ENCODE assay signal across 12 cellular contexts in the genomic region with DNA sequence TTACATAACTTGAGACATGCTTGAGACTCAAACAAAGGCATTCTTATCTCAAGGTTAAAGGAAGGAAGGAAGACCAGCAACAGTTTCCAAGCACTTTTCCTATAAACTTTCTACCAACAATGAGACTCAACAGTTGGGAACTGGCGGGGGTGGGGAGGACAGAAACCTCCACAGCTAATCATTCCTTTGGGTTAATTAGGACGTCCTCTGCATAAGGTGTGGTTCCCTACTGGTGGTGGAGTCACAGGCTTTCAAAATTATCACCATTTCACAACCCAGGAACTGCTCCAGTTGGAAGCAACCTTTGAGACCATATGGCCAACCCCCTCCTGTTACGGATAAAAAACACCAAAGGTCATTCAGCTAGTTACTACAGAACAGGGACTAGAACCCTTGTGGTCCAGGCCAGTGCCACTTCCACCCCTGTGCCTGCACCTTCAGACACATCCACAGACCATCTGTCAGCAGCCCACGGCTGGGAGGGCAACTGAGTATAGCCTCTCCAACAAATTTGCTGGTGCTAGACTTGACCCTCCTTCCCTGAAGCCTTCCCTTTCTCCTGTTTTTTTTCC. TPM values are rescaled to one million over a fixed set of nuclear protein-coding genes. Genes with fewer than 3 reads are reported as not detected.
DNase-seq lines count a peak whose midpoint lies in the region; ATAC-seq and TF ChIP-seq lines count a peak whose summit lies in the region.
"Had no signal": no experiment of that assay in that cellular context is flagged by ENCODE, and none has a peak within 500 bp of the region (broad histone marks: within the 10 kb centered on the region; RNA-seq: fewer than 3 reads in every experiment).

No MANE protein-coding gene starts in this region.

- H2BK120ac ChIP-seq in neuronal stem cell (ENCODE audit: low read depth, low read length): no peak overlapping the region

- H3K18ac ChIP-seq in neuronal stem cell (ENCODE audit: low read length): no peak overlapping the region

- H3K9ac ChIP-seq in adipocyte (ENCODE audit: low read length) (no peak overlapping the region), neuronal stem cell (ENCODE audit: low read depth, low read length, poor library complexity) (no peak overlapping the region)

- no peak overlapping the region for H3K4ac ChIP-seq in neuronal stem cell (ENCODE audit: low read length)

- DNase-seq in adipocyte (ENCODE audit: low read depth): no peak
- DNase-seq in heart right ventricle: peak in 1 of 2 donors; percentile 61
- DNase-seq in neuronal stem cell (ENCODE audit: low spot score): no peak
- no peak for DNase-seq in glutamatergic neuron
- DNase-seq: activated CD4-positive, alpha-beta T cell treated with anti-CD3 and anti-CD28 coated beads, Interleukin-2, amount 50 U/mL, for 4 hours; activated naive CD4-positive, alpha-beta T cell treated with Interleukin-2 at 50 U/mL for 16 hours; NCI-H2171 treated with DMSO at 0.1 percent for 48 hours; T-helper 1 cell had no signal

- H2BK5ac ChIP-seq in neuronal stem cell (ENCODE audit: low read length): no peak overlapping the region

- H3K27me3 Mint-ChIP-seq in glutamatergic neuron (ENCODE audit: unreplicated experiment): peaks cover 2% of the 10 kb centered on the region

- no peak overlapping the region for H3K23ac ChIP-seq in neuronal stem cell (ENCODE audit: low read depth, low read length, poor library complexity)

- no peak overlapping the region for H3K27ac Mint-ChIP-seq in glutamatergic neuron (ENCODE audit: unreplicated experiment)

- H3K4me1 ChIP-seq in ACC112 (ENCODE audit: control insufficient read depth, insufficient read depth, low read length, unreplicated experiment) (no peaks in the 10 kb centered on the region), adipocyte (ENCODE audit: control insufficient read depth, insufficient read depth, low read length) (peaks cover 33% of the 10 kb centered on the region), heart right ventricle (peaks cover 0 to 53% (median 21%) of the 10 kb centered on the region in 9 donors), neuronal stem cell (ENCODE audit: control insufficient read depth in 2 of 2, insufficient read depth in 1 of 2, low read depth in 1 of 2, low read length in 2 of 2) (peaks cover 0 to 2% of the 10 kb centered on the region in 2 donors)

- no peaks in the 10 kb centered on the region for H3K27me3 ChIP-seq in ACC112 (ENCODE audit: insufficient read depth, low read length)
- peaks cover under 1% of the 10 kb centered on the region for H3K27me3 ChIP-seq in adipocyte (replicated peaks; ENCODE audit: control insufficient read depth, insufficient read depth, low read length)
- H3K27me3 ChIP-seq in heart right ventricle: no peaks in the 10 kb centered on the region
- H3K27me3 ChIP-seq in neuronal stem cell (ENCODE audit: control insufficient read depth in 3 of 3, insufficient read depth in 3 of 3, low read depth in 1 of 3, low read length in 3 of 3): no peaks in the 10 kb centered on the region

- H3K36me3 ChIP-seq in ACC112 (ENCODE audit: insufficient read depth, low read length) (no peaks in the 10 kb centered on the region), adipocyte (ENCODE audit: control insufficient read depth, insufficient read depth, low read length, severe bottlenecking) (no peaks in the 10 kb centered on the region), heart right ventricle (no peaks in the 10 kb centered on the region), neuronal stem cell (replicated peaks in 1 of 2; ENCODE audit: control insufficient read depth in 2 of 2, insufficient read depth in 2 of 2, low read length in 2 of 2) (no peaks in the 10 kb centered on the region)

- TF ChIP-seq CTCF in heart right ventricle (IDR thresholded peaks at IDR 0.05): no peak
- no peak for TF ChIP-seq CTCF in glutamatergic neuron (IDR thresholded peaks at IDR 0.05; ENCODE audit: partially characterized antibody, unreplicated experiment)

- H4K91ac ChIP-seq in neuronal stem cell (ENCODE audit: low read depth, low read length, poor library complexity): no peak overlapping the region

- no peak overlapping the region for H3K14ac ChIP-seq in neuronal stem cell (ENCODE audit: low read length)

- ATAC-seq in heart right ventricle: peak; percentile 60 to 91 (median 86)
- no peak for ATAC-seq in HG03045 (IDR thresholded peaks at IDR 0.05; ENCODE audit: unreplicated experiment)
- no peak for ATAC-seq in HG02840 (IDR thresholded peaks at IDR 0.05; ENCODE audit: low FRiP score, unreplicated experiment)
- no peak for ATAC-seq in HG03469 (IDR thresholded peaks at IDR 0.05; ENCODE audit: unreplicated experiment)

- no peaks in the 10 kb centered on the region for H3K79me1 ChIP-seq in neuronal stem cell (ENCODE audit: low read depth, low read length)

- no peak overlapping the region for H2AK5ac ChIP-seq in neuronal stem cell (ENCODE audit: low read depth, low read length)

- WGBS in heart right ventricle, 2 donors: 43 to 54% methylated on average over 4 of the region's 4 CpGs
- WGBS in neuronal stem cell (ENCODE audit: extremely low coverage in 2 of 2, insufficient read length in 2 of 2, insufficient replicate concordance in 1 of 2), 2 donors: no CpG with 5 or more reads among the region's 4 CpGs

- H3K9me3 ChIP-seq in adipocyte (ENCODE audit: control insufficient read depth, low read length) (no peaks in the 10 kb centered on the region), heart right ventricle (peaks cover 0 to 7% (median 2%) of the 10 kb centered on the region in 11 donors), neuronal stem cell (replicated peaks in 1 of 2; ENCODE audit: control insufficient read depth in 2 of 2, insufficient read depth in 1 of 2, low read depth in 1 of 2, low read length in 2 of 2) (peaks cover 0 to 3% of the 10 kb centered on the region in 2 donors)

- H2AFZ ChIP-seq in ACC112 (ENCODE audit: low read length, unreplicated experiment): no peak overlapping the region
- H2AFZ ChIP-seq in neuronal stem cell (ENCODE audit: low read length): peak overlapping the region; percentile 32

- no peaks in the 10 kb centered on the region for H3K79me2 ChIP-seq in ACC112 (ENCODE audit: control insufficient read depth, insufficient read depth, low read length, unreplicated experiment)

- H2BK15ac ChIP-seq in neuronal stem cell (ENCODE audit: low read length): no peak overlapping the region

- H3K4me3 ChIP-seq in ACC112 (ENCODE audit: low read depth, low read length) (no peak overlapping the region), adipocyte (ENCODE audit: low read length) (peak overlapping the region; percentile 14), heart right ventricle (no peak overlapping the region), neuronal stem cell (ENCODE audit: low read length in 2 of 2) (no peak overlapping the region)

- no peak overlapping the region for H2BK12ac ChIP-seq in neuronal stem cell (ENCODE audit: low read length)

- no peak overlapping the region for H3K4me3 Mint-ChIP-seq in glutamatergic neuron (ENCODE audit: unreplicated experiment)

- H4K8ac ChIP-seq in neuronal stem cell (ENCODE audit: low read depth, low read length): no peak overlapping the region

- H3K36me3 Mint-ChIP-seq in glutamatergic neuron (ENCODE audit: unreplicated experiment): peaks cover 3% of the 10 kb centered on the region

- H3K4me2 ChIP-seq in neuronal stem cell (ENCODE audit: insufficient read depth, low read length, poor library complexity, severe bottlenecking): no peak overlapping the region

- intact Hi-C loops in heart right ventricle (cut with DNase I): loop anchor here in 2 of 10 donors (1.0 to 5.0 kb wide), 2 partner anchors 30 to 45 kb away; partner anchors contain the start of gene ATL2 (in 1 of the 2)

- peaks cover 3% of the 10 kb centered on the region for H3K9me3 Mint-ChIP-seq in glutamatergic neuron (ENCODE audit: unreplicated experiment)

- H3K4me1 Mint-ChIP-seq in glutamatergic neuron (ENCODE audit: low read depth, unreplicated experiment): peaks cover 5% of the 10 kb centered on the region

- H3K27ac ChIP-seq in ACC112 (ENCODE audit: low read depth, low read length): peak overlapping the region; percentile 39; the same call in 1 of the 2 replicates
- peak overlapping the region; percentile 6 to 88 (median 70) for H3K27ac ChIP-seq in heart right ventricle
- no peak overlapping the region for H3K27ac ChIP-seq in neuronal stem cell (replicated peaks; ENCODE audit: low read length)

RNA-seq across cellular contexts. Expression of gene ATL2, which starts 30.1 kb away (rescaled TPM):
- 10 to 100 TPM; 24.4 to 46.2 (median 31.3) TPM for total RNA-seq in heart right ventricle
- 10 to 100 TPM; 14.1 to 14.9 TPM for polyA plus RNA-seq in heart right ventricle
- polyA plus RNA-seq in neuronal stem cell (2013, experiment 1 of 2): 41.0 TPM
- 41.3 TPM for polyA plus RNA-seq in neuronal stem cell (2013, experiment 2 of 2)
- total RNA-seq in glutamatergic neuron (ENCODE audit: unreplicated experiment): 39.0 TPM

Comparison
In these comparisons a context has a peak if more than half of its experiments do, and no peak if none do; other contexts are left out.
1. ATAC-seq: peak in heart right ventricle (8 of 8); none in HG03045 (single experiment), HG02840 (single experiment) and HG03469 (single experiment).